ENCODE assay signal across 21 cellular contexts in the genomic region with DNA sequence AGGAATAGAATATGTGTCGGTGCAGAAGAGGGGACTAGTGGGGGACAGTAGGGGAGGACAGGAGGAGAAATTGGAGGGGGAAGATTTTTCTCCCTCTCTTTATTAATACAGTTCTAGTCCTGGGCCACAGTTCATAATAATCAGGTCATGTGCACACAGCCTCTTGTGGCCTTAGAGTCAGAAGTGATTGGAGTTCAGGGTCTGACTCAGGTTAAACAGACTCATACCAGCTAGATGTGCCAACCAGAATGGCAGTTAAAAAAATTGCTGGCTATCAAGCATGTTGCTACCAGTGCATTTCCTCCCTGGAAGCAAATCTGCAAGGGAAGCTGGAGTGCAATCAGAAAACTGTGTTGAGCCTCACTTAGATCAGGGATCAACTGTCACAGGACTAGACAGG.
DNase-seq lines count a peak whose midpoint lies in the region; ATAC-seq, FAIRE-seq and TF ChIP-seq lines count a peak whose summit lies in the region.
"Had no signal": no experiment of that assay in that cellular context is flagged by ENCODE, and none has a peak within 500 bp of the region (broad histone marks: within the 10 kb centered on the region; RNA-seq: fewer than 3 reads in every experiment).

No MANE protein-coding gene starts in this region.

- H3K9ac ChIP-seq in PC-3 (ENCODE audit: low read length) = no peak overlapping the region
- H3K9ac ChIP-seq in H1 (replicated peaks in 1 of 4; ENCODE audit: extremely low read depth in 1 of 4, low read depth in 3 of 4, low read length in 3 of 4) = no peak overlapping the region

- H4K8ac ChIP-seq in H1 (ENCODE audit: extremely low read depth, insufficient read depth, low read length) = no peak overlapping the region

- H4K91ac ChIP-seq in H1 (replicated peaks; ENCODE audit: insufficient read length, low read length) = no peak overlapping the region

- no peak overlapping the region for H3K56ac ChIP-seq in H1 (replicated peaks; ENCODE audit: insufficient read length, low read depth, low read length)

- 90% methylated on average over 1 of the region's 1 CpG; no CpG with 5 or more reads in 1 of the 2 experiments for WGBS in H1 (ENCODE audit: extremely low coverage in 1 of 2, insufficient coverage in 1 of 2, insufficient read length in 1 of 2, insufficient replicate concordance in 2 of 2, low coverage in 1 of 2, low lambda C conversion rate in 2 of 2, missing lambda C conversion rate in 1 of 2), 2 experiments
- 85 to 92% methylated on average over 1 of the region's 1 CpG for WGBS in pancreas, 2 donors

- H3K4ac ChIP-seq in H1 (replicated peaks; ENCODE audit: insufficient read length, low read depth, low read length) = no peak overlapping the region

- no peaks in the 10 kb centered on the region for H3K4me1 Mint-ChIP-seq in stimulated activated effector memory CD8-positive, alpha-beta T cell treated with anti-CD3 and anti-CD28 coated beads, Interleukin-12 subunit alpha, Interleukin-12 subunit beta, amount 100 ng/mL, for 72 hours
- H3K4me1 Mint-ChIP-seq in activated CD4-positive, alpha-beta memory T cell treated with anti-CD3 and anti-CD28 coated beads, Interleukin-2, amount 10 ng/mL, durations not matched to agents 7 days and 5 days = no peaks in the 10 kb centered on the region
- H3K4me1 Mint-ChIP-seq: activated naive CD4-positive, alpha-beta T cell treated with anti-CD3 and anti-CD28 coated beads, Interleukin-2, amount 50 U/mL, for 24 hours had no signal

- ATAC-seq in PC-3 (peak; percentile 62), pancreas (peak in 1 of 4 donors; percentile 21), HG02798 (IDR thresholded peaks at IDR 0.05; ENCODE audit: poor library complexity, unreplicated experiment) (no peak)
- ATAC-seq in stimulated activated effector memory CD8-positive, alpha-beta T cell treated with anti-CD3 and anti-CD28 coated beads, Interleukin-12 subunit alpha, Interleukin-12 subunit beta, amount 100 ng/mL, for 72 hours = no peak

- no peaks in the 10 kb centered on the region for H3K9me3 Mint-ChIP-seq in stimulated activated effector memory CD8-positive, alpha-beta T cell treated with anti-CD3 and anti-CD28 coated beads, Interleukin-12 subunit alpha, Interleukin-12 subunit beta, amount 100 ng/mL, for 72 hours
- H3K9me3 Mint-ChIP-seq in activated CD4-positive, alpha-beta memory T cell treated with anti-CD3 and anti-CD28 coated beads, Interleukin-2, amount 10 ng/mL, durations not matched to agents 7 days and 5 days = no peaks in the 10 kb centered on the region
- H3K9me3 Mint-ChIP-seq: activated naive CD4-positive, alpha-beta T cell treated with anti-CD3 and anti-CD28 coated beads, Interleukin-2, amount 50 U/mL, for 24 hours; T-helper 1 cell treated with Interleukin-12 subunit alpha and Interleukin-12 subunit beta and Interleukin-4 antibody, amounts not matched to agents 30 μg/mL and 1 μg/mL, for 36 hours had no signal

- no peaks in the 10 kb centered on the region for H3F3A ChIP-seq in PC-3 (ENCODE audit: low read length, unreplicated experiment)

- H3K79me2 ChIP-seq in PC-3 (ENCODE audit: low read length) = no peaks in the 10 kb centered on the region
- no peaks in the 10 kb centered on the region for H3K79me2 ChIP-seq in H1 (ENCODE audit: control insufficient read depth in 1 of 2, insufficient read depth in 2 of 2, low read length in 2 of 2)

- H4K5ac ChIP-seq in H1 (ENCODE audit: insufficient read length, low read depth, low read length) = no peak overlapping the region

- H3K36me3 ChIP-seq in PC-3 (ENCODE audit: low read depth, low read length) (no peaks in the 10 kb centered on the region), H1 (ENCODE audit: control insufficient read depth in 2 of 4, insufficient read depth in 4 of 4, low read length in 3 of 4) (no peaks in the 10 kb centered on the region), pancreas (no peaks in the 10 kb centered on the region)

- H2BK15ac ChIP-seq in H1 (ENCODE audit: low read length) = no peak overlapping the region

- TF ChIP-seq CTCF in AG10803 (conservative IDR thresholded peaks at IDR 0.05; ENCODE audit: low read length) (no peak), PC-3 (conservative IDR thresholded peaks at IDR 0.05; ENCODE audit: low read depth, low read length) (no peak), H1 (IDR thresholded peaks at IDR 0.05; ENCODE audit: control extremely low read depth in 1 of 3, insufficient read depth in 1 of 3, low read depth in 1 of 3, low read length in 3 of 3) (no peak), pancreas (IDR thresholded peaks at IDR 0.05) (no peak)

- H3K23ac ChIP-seq in H1 (ENCODE audit: insufficient read length) = no peak overlapping the region

- no peaks in the 10 kb centered on the region for H3K9me2 ChIP-seq in PC-3 (replicated peaks; ENCODE audit: low read length)

- intact Hi-C loops in PC-3 (cut with micrococcal nuclease) = no loop called here
- intact Hi-C loops in pancreas (cut with DNase I) = no loop called here

- H2BK5ac ChIP-seq in H1 (ENCODE audit: low read depth, low read length) = no peak overlapping the region

- no peaks in the 10 kb centered on the region for H3K27me3 ChIP-seq in PC-3 (ENCODE audit: low read length)
- H3K27me3 ChIP-seq in H1 (replicated peaks in 1 of 4; ENCODE audit: control insufficient read depth in 3 of 4, extremely low read depth in 1 of 4, insufficient read depth in 3 of 4, low read length in 3 of 4) = no peaks in the 10 kb centered on the region
- H3K27me3 ChIP-seq in pancreas = no peaks in the 10 kb centered on the region

- H2AFZ ChIP-seq in PC-3 (ENCODE audit: low read length) (no peak overlapping the region), H1 (ENCODE audit: low read length) (0 out of 2 replicates have a peak overlapping the region, but pooled peaks have one; percentile 40)

- H3K4me3 ChIP-seq in AG10803 (ENCODE audit: low read length) (no peak overlapping the region), PC-3 (ENCODE audit: low read length) (no peak overlapping the region), H1 (ENCODE audit: extremely low read depth in 1 of 4, insufficient read depth in 2 of 4, low read depth in 3 of 4, low read length in 4 of 4) (no peak overlapping the region), pancreas (no peak overlapping the region)

- CTCF ChIA-PET in PC-3 (lab: Charles Lee) = no interaction called here
- CTCF ChIA-PET in H1 (lab: Charles Lee; ENCODE audit: partially characterized antibody) = interaction anchor here (0.6 to 0.7 kb wide), 2 partner anchors 11 to 191 kb away, joined by 3 read pairs; no protein-coding TSS in a partner anchor
- CTCF ChIA-PET in activated CD4-positive, alpha-beta memory T cell treated with anti-CD3 and anti-CD28 coated beads, Interleukin-2, amount 10 ng/mL, durations not matched to agents 7 days and 5 days (lab: Charles Lee) = no interaction called here

- DNase-seq in AG10803 (ENCODE audit: low read depth) (peak; percentile 8), PC-3 (peak; percentile 37), H1 (ENCODE audit: low read depth in 1 of 2, low spot score in 2 of 2) (no peak), pancreas (no peak)
- DNase-seq in stimulated activated CD4-positive, alpha-beta T cell treated with anti-CD3 and anti-CD28 coated beads, Interleukin-4, amount 100 ng/mL, for 4 hours = no peak
- no peak for DNase-seq in stimulated activated effector memory CD8-positive, alpha-beta T cell treated with anti-CD3 and anti-CD28 coated beads, Interleukin-12 subunit alpha, Interleukin-12 subunit beta, amount 100 ng/mL, for 72 hours (ENCODE audit: low spot score in 2 of 2)
- no peak for DNase-seq in activated CD4-positive, alpha-beta memory T cell treated with anti-CD3 and anti-CD28 coated beads, Interleukin-2, amount 10 ng/mL, durations not matched to agents 7 days and 5 days
- DNase-seq: activated CD4-positive, CD25-positive, alpha-beta regulatory T cell treated with anti-CD3 and anti-CD28 coated beads, Interleukin-2, amount 50 U/mL, for 72 hours; activated CD8-positive, alpha-beta memory T cell treated with anti-CD3 and anti-CD28 coated beads, Interleukin-2, amount 50 U/mL, for 48 hours; head of caudate nucleus; kidney glomerular epithelial cell; MM.1S; NCI-H2029; NCI-H526 treated with DMSO at 0.1 percent for 48 hours; posterior cingulate gyrus; stimulated activated CD4-positive, alpha-beta T cell treated with anti-CD3 and anti-CD28 coated beads, Interleukin-15, amount 100 ng/mL, for 24 hours had no signal

- H3K14ac ChIP-seq in H1 (ENCODE audit: insufficient read length) = no peak overlapping the region

- POLR2A ChIA-PET in PC-3 (lab: Charles Lee; ENCODE audit: unreplicated experiment) (no interaction called here), H1 (lab: Charles Lee; ENCODE audit: partially characterized antibody) (no interaction called here)
- POLR2A ChIA-PET in activated CD4-positive, alpha-beta memory T cell treated with anti-CD3 and anti-CD28 coated beads, Interleukin-2, amount 10 ng/mL, durations not matched to agents 7 days and 5 days (lab: Charles Lee) = no interaction called here

- H3K23me2 ChIP-seq in H1 (ENCODE audit: low read depth, low read length) = no peaks in the 10 kb centered on the region

- no peak overlapping the region for H2AK5ac ChIP-seq in H1 (ENCODE audit: low read depth, low read length)

- no peak for TF ChIP-seq RAD21 in H1 (IDR thresholded peaks at IDR 0.05 in 1 of 2, conservative IDR thresholded peaks at IDR 0.05 in 1 of 2; ENCODE audit: low read depth in 2 of 2, low read length in 2 of 2)

- no peaks in the 10 kb centered on the region for H3K36me3 Mint-ChIP-seq in stimulated activated effector memory CD8-positive, alpha-beta T cell treated with anti-CD3 and anti-CD28 coated beads, Interleukin-12 subunit alpha, Interleukin-12 subunit beta, amount 100 ng/mL, for 72 hours
- H3K36me3 Mint-ChIP-seq in activated CD4-positive, alpha-beta memory T cell treated with anti-CD3 and anti-CD28 coated beads, Interleukin-2, amount 10 ng/mL, durations not matched to agents 7 days and 5 days (ENCODE audit: low read depth) = no peaks in the 10 kb centered on the region
- H3K36me3 Mint-ChIP-seq: activated naive CD4-positive, alpha-beta T cell treated with anti-CD3 and anti-CD28 coated beads, Interleukin-2, amount 50 U/mL, for 24 hours had no signal

- BruUV-seq in PC-3 (replicated peaks; lab: Mats Ljungman, UMichigan) = no TSS peak

- H3K4me2 ChIP-seq in PC-3 (ENCODE audit: low read length) = no peak overlapping the region
- no peak overlapping the region for H3K4me2 ChIP-seq in H1 (ENCODE audit: insufficient read depth in 1 of 2, low read depth in 2 of 2, low read length in 2 of 2)

- no peaks in the 10 kb centered on the region for H3K79me1 ChIP-seq in H1 (ENCODE audit: low read depth, low read length)

- no peak overlapping the region for H3K27ac Mint-ChIP-seq in stimulated activated effector memory CD8-positive, alpha-beta T cell treated with anti-CD3 and anti-CD28 coated beads, Interleukin-12 subunit alpha, Interleukin-12 subunit beta, amount 100 ng/mL, for 72 hours
- no peak overlapping the region for H3K27ac Mint-ChIP-seq in activated CD4-positive, alpha-beta memory T cell treated with anti-CD3 and anti-CD28 coated beads, Interleukin-2, amount 10 ng/mL, durations not matched to agents 7 days and 5 days
- H3K27ac Mint-ChIP-seq: activated naive CD4-positive, alpha-beta T cell treated with anti-CD3 and anti-CD28 coated beads, Interleukin-2, amount 50 U/mL, for 24 hours; T-helper 1 cell treated with Interleukin-12 subunit alpha and Interleukin-12 subunit beta and Interleukin-4 antibody, amounts not matched to agents 30 μg/mL and 1 μg/mL, for 36 hours had no signal

- H3K4me1 ChIP-seq in PC-3 (ENCODE audit: insufficient read depth, low read length) (no peaks in the 10 kb centered on the region), H1 (replicated peaks in 1 of 4; ENCODE audit: control insufficient read depth in 3 of 4, insufficient read depth in 4 of 4, low read length in 3 of 4) (no peaks in the 10 kb centered on the region), pancreas (peaks cover 0 to 4% (median 0%) of the 10 kb centered on the region in 3 donors)

- H3K18ac ChIP-seq in H1 (ENCODE audit: extremely low read depth, low read length) = no peak overlapping the region

- peaks cover 3% of the 10 kb centered on the region for H3K27me3 Mint-ChIP-seq in activated CD4-positive, alpha-beta memory T cell treated with anti-CD3 and anti-CD28 coated beads, Interleukin-2, amount 10 ng/mL, durations not matched to agents 7 days and 5 days
- H3K27me3 Mint-ChIP-seq: activated naive CD4-positive, alpha-beta T cell treated with anti-CD3 and anti-CD28 coated beads, Interleukin-2, amount 50 U/mL, for 24 hours had no signal

- TF ChIP-seq EP300 in H1 (IDR thresholded peaks at IDR 0.05; ENCODE audit: borderline replicate concordance in 1 of 2, low read depth in 2 of 2, low read length in 2 of 2) = no peak

- H2BK20ac ChIP-seq in H1 (ENCODE audit: low read length) = no peak overlapping the region

- no peak for TF ChIP-seq POLR2A in H1 (IDR thresholded peaks at IDR 0.05; ENCODE audit: control extremely low read depth in 1 of 2, low read depth in 2 of 2, low read length in 2 of 2)

- no peak overlapping the region for H2BK12ac ChIP-seq in H1 (ENCODE audit: low read depth, low read length)

- no peaks in the 10 kb centered on the region for H4K20me1 ChIP-seq in PC-3 (ENCODE audit: low read length)
- H4K20me1 ChIP-seq in H1 (replicated peaks in 1 of 2; ENCODE audit: control insufficient read depth in 1 of 2, insufficient read depth in 2 of 2, low read length in 2 of 2) = no peaks in the 10 kb centered on the region

- no peaks in the 10 kb centered on the region for H3K9me3 ChIP-seq in PC-3 (ENCODE audit: low read length)
- no peaks in the 10 kb centered on the region for H3K9me3 ChIP-seq in H1 (ENCODE audit: insufficient read depth in 2 of 2, low read depth in 1 of 2, low read length in 1 of 2)
- H3K9me3 ChIP-seq in pancreas = no peaks in the 10 kb centered on the region

- H3K27ac ChIP-seq in PC-3 (ENCODE audit: low read length) (no peak overlapping the region), H1 (ENCODE audit: low read depth, low read length) (no peak overlapping the region), pancreas (peak overlapping the region in 3 of 4 donors; percentile 29 to 57 (median 57))

- H2BK120ac ChIP-seq in H1 (replicated peaks; ENCODE audit: low read depth, low read length) = no peak overlapping the region

- H3K4me3 Mint-ChIP-seq in stimulated activated effector memory CD8-positive, alpha-beta T cell treated with anti-CD3 and anti-CD28 coated beads, Interleukin-12 subunit alpha, Interleukin-12 subunit beta, amount 100 ng/mL, for 72 hours = no peak overlapping the region
- H3K4me3 Mint-ChIP-seq in activated CD4-positive, alpha-beta memory T cell treated with anti-CD3 and anti-CD28 coated beads, Interleukin-2, amount 10 ng/mL, durations not matched to agents 7 days and 5 days = no peak overlapping the region
- H3K4me3 Mint-ChIP-seq: activated naive CD4-positive, alpha-beta T cell treated with anti-CD3 and anti-CD28 coated beads, Interleukin-2, amount 50 U/mL, for 24 hours; T-helper 1 cell treated with Interleukin-12 subunit alpha and Interleukin-12 subunit beta and Interleukin-4 antibody, amounts not matched to agents 30 μg/mL and 1 μg/mL, for 36 hours had no signal

- FAIRE-seq in H1 (lab: Jason Lieb, UNC) = no peak
- FAIRE-seq in pancreas (lab: Jason Lieb, UNC) = no peak
- FAIRE-seq: endothelial cell of umbilical vein, GM19239 had no signal

Comparison
In these comparisons a context has a peak if more than half of its experiments do, and no peak if none do; other contexts are left out.
1. DNase-seq: peak in AG10803 (single experiment) and PC-3 (single experiment); none in H1 (0 of 2), pancreas (0 of 6), stimulated activated CD4-positive, alpha-beta T cell treated with anti-CD3 and anti-CD28 coated beads, Interleukin-4, amount 100 ng/mL, for 4 hours (0 of 2), stimulated activated effector memory CD8-positive, alpha-beta T cell treated with anti-CD3 and anti-CD28 coated beads, Interleukin-12 subunit alpha, Interleukin-12 subunit beta, amount 100 ng/mL, for 72 hours (0 of 2) and activated CD4-positive, alpha-beta memory T cell treated with anti-CD3 and anti-CD28 coated beads, Interleukin-2, amount 10 ng/mL, durations not matched to agents 7 days and 5 days (single experiment).
2. H3K27ac ChIP-seq: peak in pancreas (3 of 4); none in PC-3 (single experiment) and H1 (single experiment).